19 cellular contexts compared by ENCODE assay signal in the genomic region with DNA sequence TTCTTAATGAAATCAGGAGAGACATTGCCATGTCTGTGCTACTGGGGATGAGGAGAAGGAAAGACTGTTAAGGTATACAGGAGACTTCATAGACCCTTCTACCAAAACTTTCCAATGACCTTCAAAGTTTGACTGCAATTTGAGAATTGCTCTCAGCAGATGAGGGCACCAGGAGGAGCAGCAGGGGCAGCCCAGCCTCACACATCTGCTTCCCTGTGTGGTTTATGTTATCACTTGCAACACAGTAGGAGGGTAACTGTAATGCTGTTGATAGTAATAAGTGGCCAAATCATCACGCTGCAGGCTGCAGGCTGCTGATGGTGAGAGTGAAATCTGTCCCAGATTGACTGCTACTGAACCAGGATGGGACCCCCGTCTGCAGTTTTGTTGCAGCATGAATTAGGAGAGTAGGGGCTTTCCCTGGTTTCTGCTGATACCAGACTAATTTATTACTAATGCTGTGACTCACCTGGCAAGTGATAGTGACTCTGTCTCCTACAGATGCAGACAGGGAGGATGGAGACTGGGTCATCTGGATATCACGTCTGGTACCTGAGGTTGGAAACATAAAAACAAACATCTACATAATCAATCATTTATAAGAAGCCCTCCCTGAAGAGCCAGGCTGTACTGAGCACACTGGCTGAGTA.
DNase-seq lines count a peak whose midpoint lies in the region; ATAC-seq and TF ChIP-seq lines count a peak whose summit lies in the region.
"Had no signal": no experiment of that assay in that cellular context is flagged by ENCODE, and none has a peak within 500 bp of the region (broad histone marks: within the 10 kb centered on the region; RNA-seq: fewer than 3 reads in every experiment).

No MANE protein-coding gene starts in this region.

- no peaks in the 10 kb centered on the region for H3K36me3 ChIP-seq in BLaER1
- H3K36me3 ChIP-seq in BLaER1 treated with 17β-estradiol and CSF1 and Interleukin-3, amounts not matched to agents 10 nM and 100 nM: no peaks in the 10 kb centered on the region
- H3K36me3 ChIP-seq in RWPE2 (ENCODE audit: low read depth): no peaks in the 10 kb centered on the region
- H3K36me3 ChIP-seq: Peyer's patch had no signal

- H4K20me1 ChIP-seq in BLaER1: no peaks in the 10 kb centered on the region
- H4K20me1 ChIP-seq in BLaER1 treated with 17β-estradiol and CSF1 and Interleukin-3, amounts not matched to agents 10 nM and 100 nM: no peaks in the 10 kb centered on the region

- H3K27me3 ChIP-seq in BLaER1: no peaks in the 10 kb centered on the region
- no peaks in the 10 kb centered on the region for H3K27me3 ChIP-seq in BLaER1 treated with 17β-estradiol and CSF1 and Interleukin-3, amounts not matched to agents 10 nM and 100 nM
- no peaks in the 10 kb centered on the region for H3K27me3 ChIP-seq in RWPE2 (ENCODE audit: insufficient read depth, poor library complexity, severe bottlenecking)
- H3K27me3 ChIP-seq: Peyer's patch had no signal

- no peak for TF ChIP-seq CTCF in RWPE2 (IDR thresholded peaks at IDR 0.05; ENCODE audit: poor library complexity, severe bottlenecking)

- DNase-seq in NCI-H1694 treated with DMSO at 0.1 percent for 48 hours (lab: John Stamatoyannopoulos, UW): peak; percentile 62
- DNase-seq in RWPE2 (ENCODE audit: low spot score): no peak
- no peak for DNase-seq in mucosa of gallbladder (ENCODE audit: low spot score)
- no peak for DNase-seq in NCI-H2029 treated with DMSO at 0.1 percent for 48 hours (lab: John Stamatoyannopoulos, UW)
- DNase-seq: Calu3; CD8-positive, alpha-beta memory T cell; H7; NCI-H1105 treated with DMSO at 0.1 percent for 48 hours; NCI-H187; NCI-H446 treated with DMSO at 0.1 percent for 48 hours; NCI-H774; Peyer's patch; SIG-M5 had no signal

- no peak overlapping the region for H3K4me3 ChIP-seq in BLaER1
- no peak overlapping the region for H3K4me3 ChIP-seq in BLaER1 treated with 17β-estradiol and CSF1 and Interleukin-3, amounts not matched to agents 10 nM and 100 nM
- H3K4me3 ChIP-seq in RWPE2 (ENCODE audit: severe bottlenecking): no peak overlapping the region
- H3K4me3 ChIP-seq: GM23248, Peyer's patch, SK-N-MC had no signal

- H3K27ac ChIP-seq in BLaER1: no peak overlapping the region
- H3K27ac ChIP-seq in BLaER1 treated with 17β-estradiol and CSF1 and Interleukin-3, amounts not matched to agents 10 nM and 100 nM: no peak overlapping the region
- H3K27ac ChIP-seq in RWPE2 (ENCODE audit: poor library complexity, severe bottlenecking): no peak overlapping the region
- H3K27ac ChIP-seq: GM23248, Peyer's patch, SK-N-MC had no signal

- H3K9me3 ChIP-seq in BLaER1 (no peaks in the 10 kb centered on the region), RWPE2 (ENCODE audit: severe bottlenecking) (no peaks in the 10 kb centered on the region)
- H3K9me3 ChIP-seq in BLaER1 treated with 17β-estradiol and CSF1 and Interleukin-3, amounts not matched to agents 10 nM and 100 nM (replicated peaks in 1 of 11): no peaks in the 10 kb centered on the region
- H3K9me3 ChIP-seq: Peyer's patch had no signal

- H3K4me1 ChIP-seq in BLaER1 (peaks cover 16% of the 10 kb centered on the region), RWPE2 (ENCODE audit: insufficient read depth, poor library complexity, severe bottlenecking) (no peaks in the 10 kb centered on the region)
- peaks cover 0 to 21% (median 11%) of the 10 kb centered on the region in 10 experiments; a peak in 10 of 20 replicates for H3K4me1 ChIP-seq in BLaER1 treated with 17β-estradiol and CSF1 and Interleukin-3, amounts not matched to agents 10 nM and 100 nM
- H3K4me1 ChIP-seq: Peyer's patch had no signal

- H3K4me2 ChIP-seq in BLaER1: peak overlapping the region; percentile 29
- peak overlapping the region in 7 of 11 experiments; percentile 7 to 50 (median 38); a peak in 8 of 22 replicates for H3K4me2 ChIP-seq in BLaER1 treated with 17β-estradiol and CSF1 and Interleukin-3, amounts not matched to agents 10 nM and 100 nM

- ATAC-seq in RWPE2 (ENCODE audit: low read depth) (peak; percentile 38; the same call in 1 of the 3 replicates), GM18873 (IDR thresholded peaks at IDR 0.05; ENCODE audit: low FRiP score, unreplicated experiment) (no peak), GM21447 (IDR thresholded peaks at IDR 0.05; ENCODE audit: unreplicated experiment) (no peak)

- no peak overlapping the region for H3K9ac ChIP-seq in BLaER1
- H3K9ac ChIP-seq in BLaER1 treated with 17β-estradiol and CSF1 and Interleukin-3, amounts not matched to agents 10 nM and 100 nM: no peak overlapping the region
- H3K9ac ChIP-seq: GM23248 had no signal
